In the genomic region with DNA sequence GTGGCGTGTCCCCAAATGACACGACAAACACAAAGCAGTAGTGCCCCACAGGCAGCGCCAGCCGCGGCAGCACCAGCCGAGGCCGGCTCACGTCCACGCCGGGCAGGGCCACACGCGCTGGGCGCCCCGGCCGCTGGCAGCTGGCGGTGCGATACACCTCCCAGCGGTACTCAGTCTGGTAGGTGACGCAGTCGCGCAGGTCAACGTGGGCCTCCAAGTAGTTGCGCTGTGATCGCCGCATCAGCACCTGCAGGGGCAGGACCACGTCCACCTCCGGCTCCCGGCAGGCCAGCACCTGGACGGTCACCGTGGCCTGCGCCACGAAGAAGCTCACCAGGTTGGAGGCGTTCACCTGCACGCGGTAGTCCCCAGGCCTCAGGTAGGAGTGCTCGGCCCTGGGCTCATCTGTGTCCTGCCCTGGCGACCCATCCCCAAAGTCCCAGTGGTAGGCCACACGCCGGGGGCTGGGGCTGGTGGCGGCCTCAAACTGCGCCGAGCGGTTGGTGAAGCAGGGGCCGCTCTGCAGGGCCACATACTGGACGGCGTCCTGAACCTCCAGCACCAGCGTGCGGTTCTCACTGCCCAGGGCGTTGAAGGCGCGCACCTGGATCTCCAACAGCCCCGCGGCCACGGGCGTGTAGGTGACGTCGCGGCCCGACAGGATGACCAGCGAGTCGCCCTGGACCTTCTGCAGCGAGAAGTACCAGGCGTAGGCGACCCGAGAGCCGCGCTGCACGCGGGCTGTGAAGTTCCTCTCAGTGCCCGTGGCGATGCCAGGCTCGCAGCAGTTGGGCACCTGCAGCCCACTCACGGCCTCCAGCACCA, we compare ENCODE assay signal across 8 cellular contexts. TPM values are rescaled to one million over a fixed set of nuclear protein-coding genes. Genes with fewer than 3 reads are reported as not detected.
DNase-seq lines count a peak whose midpoint lies in the region; ATAC-seq and TF ChIP-seq lines count a peak whose summit lies in the region.
"Not testable (repeated sequence)": the region's sequence is repeated elsewhere in the genome, so short reads cannot be mapped to it uniquely, and the experiment has no call there.
"Had no signal": no experiment of that assay in that cellular context is flagged by ENCODE, and none has a peak within 500 bp of the region (broad histone marks: within the 10 kb centered on the region; RNA-seq: fewer than 3 reads in every experiment).

No MANE protein-coding gene starts in this region.

- H3K9me3 ChIP-seq in HCT116 (ENCODE audit: control insufficient read depth in 1 of 2, insufficient read depth in 1 of 2, low read depth in 1 of 2, low read length in 2 of 2); right cardiac atrium (ENCODE audit: control insufficient read depth, low read length); mesenchymal stem cell (ENCODE audit: control insufficient read depth, low read length): not testable (repeated sequence)

- H2AFZ ChIP-seq in HCT116 (ENCODE audit: low read depth, low read length, poor library complexity, severe bottlenecking); mesenchymal stem cell (ENCODE audit: low read depth, low read length): not testable (repeated sequence)

- H3K4me3 ChIP-seq in HCT116 (replicated peaks in 1 of 2; ENCODE audit: low read depth in 1 of 2, low read length in 2 of 2); right cardiac atrium (ENCODE audit: low read length); mesenchymal stem cell (ENCODE audit: insufficient read depth in 1 of 2, low read depth in 1 of 2, low read length in 2 of 2): not testable (repeated sequence)

- not testable (repeated sequence) for H2BK5ac ChIP-seq in mesenchymal stem cell (ENCODE audit: low read depth, low read length, poor library complexity, severe bottlenecking)

- BruUV-seq in HCT116 (replicated peaks; lab: Mats Ljungman, UMichigan) = not testable (repeated sequence)

- not testable (repeated sequence) for H2BK15ac ChIP-seq in mesenchymal stem cell (ENCODE audit: low read depth, poor library complexity, severe bottlenecking)

- H3K4me1 Mint-ChIP-seq in stimulated activated naive CD8-positive, alpha-beta T cell treated with anti-CD3 and anti-CD28 coated beads, Interleukin-15, amount 100 ng/mL, for 72 hours = not testable (repeated sequence)

- not testable (repeated sequence) for H3K27ac Mint-ChIP-seq in stimulated activated naive CD8-positive, alpha-beta T cell treated with anti-CD3 and anti-CD28 coated beads, Interleukin-15, amount 100 ng/mL, for 72 hours

- not testable (repeated sequence) for TF ChIP-seq POLR2A in HCT116 (IDR thresholded peaks at IDR 0.05; ENCODE audit: borderline replicate concordance, extremely low read depth, insufficient read depth, insufficient read length)

- not testable (repeated sequence) for H4K20me1 ChIP-seq in HCT116 (ENCODE audit: insufficient read depth)

- CTCF ChIA-PET in HCT116 (lab: Charles Lee) = not testable (repeated sequence)

- H3K23ac ChIP-seq in mesenchymal stem cell (ENCODE audit: low read length in 2 of 2) = not testable (repeated sequence)

- not testable (repeated sequence) for H4K8ac ChIP-seq in mesenchymal stem cell (ENCODE audit: low read length)

- not testable (repeated sequence) for H3K36me3 ChIP-seq in HCT116 (ENCODE audit: control insufficient read depth in 1 of 2, insufficient read depth in 2 of 2, low read length in 2 of 2)
- peaks cover 11 to 89% of the 10 kb centered on the region in 2 experiments for H3K36me3 ChIP-seq in mesenchymal stem cell (ENCODE audit: control insufficient read depth in 1 of 2, insufficient read depth in 2 of 2, low read depth in 1 of 2, low read length in 2 of 2)

- intact Hi-C loops in HCT116 (cut with micrococcal nuclease); Right ventricle myocardium superior (cut with DNase I); right cardiac atrium (cut with DNase I): not testable (repeated sequence)

- H3K14ac ChIP-seq in mesenchymal stem cell (ENCODE audit: low read length in 2 of 2) = not testable (repeated sequence)

- not testable (repeated sequence) for H3K4me1 ChIP-seq in HCT116 (ENCODE audit: control insufficient read depth in 1 of 2, insufficient read depth in 2 of 2, low read length in 2 of 2); right cardiac atrium (ENCODE audit: control insufficient read depth, insufficient read depth, low read length); mesenchymal stem cell (ENCODE audit: control insufficient read depth, insufficient read depth, low read depth, low read length)

- not testable (repeated sequence) for DNase-seq in HCT116 (ENCODE audit: low read depth, low spot score); Right ventricle myocardium superior; mesenchymal stem cell; omental fat pad (ENCODE audit: low spot score); stimulated activated naive CD8-positive, alpha-beta T cell treated with anti-CD3 and anti-CD28 coated beads, Interleukin-15, amount 100 ng/mL, for 72 hours
- DNase-seq in right cardiac atrium = peak in 2 of 3 donors; percentile 11 to 59

- not testable (repeated sequence) for H2AK5ac ChIP-seq in mesenchymal stem cell (ENCODE audit: low read length, severe bottlenecking)

- not testable (repeated sequence) for TF ChIP-seq CTCF in HCT116 (IDR thresholded peaks at IDR 0.05 in 2 of 3, conservative IDR thresholded peaks at IDR 0.05 in 1 of 3; ENCODE audit: borderline replicate concordance in 1 of 3, insufficient read depth in 1 of 3, low read depth in 2 of 3, low read length in 2 of 3); omental fat pad (IDR thresholded peaks at IDR 0.05)

- H2BK120ac ChIP-seq in mesenchymal stem cell (ENCODE audit: low read depth, low read length) = not testable (repeated sequence)

- ATAC-seq in HCT116 (0 out of 2 replicates have a peak, but pooled peaks have one; percentile 8), esophagus mucosa (peak; percentile 13), Right ventricle myocardium superior (ENCODE audit: poor library complexity) (peak; percentile 10), right cardiac atrium (peak; percentile 5 to 21), omental fat pad (ENCODE audit: low FRiP score) (peak; percentile 17)
- peak; percentile 5 for ATAC-seq in stimulated activated naive CD8-positive, alpha-beta T cell treated with anti-CD3 and anti-CD28 coated beads, Interleukin-15, amount 100 ng/mL, for 72 hours

- TF ChIP-seq RAD21 in HCT116 (IDR thresholded peaks at IDR 0.05; ENCODE audit: low read depth) = not testable (repeated sequence)

- not testable (repeated sequence) for H3K4me3 Mint-ChIP-seq in stimulated activated naive CD8-positive, alpha-beta T cell treated with anti-CD3 and anti-CD28 coated beads, Interleukin-15, amount 100 ng/mL, for 72 hours

- not testable (repeated sequence) for H3K27me3 ChIP-seq in HCT116 (ENCODE audit: insufficient read depth, low read length); right cardiac atrium (ENCODE audit: control insufficient read depth, insufficient read depth); mesenchymal stem cell (ENCODE audit: control insufficient read depth in 1 of 2, insufficient read depth in 1 of 2, low read length in 2 of 2)

- not testable (repeated sequence) for H3K79me2 ChIP-seq in HCT116 (ENCODE audit: insufficient read depth, low read length)

- H3K9ac ChIP-seq in HCT116 (ENCODE audit: low read length); mesenchymal stem cell (ENCODE audit: low read length): not testable (repeated sequence)

- not testable (repeated sequence) for H3K4me2 ChIP-seq in HCT116 (ENCODE audit: low read length); mesenchymal stem cell (ENCODE audit: low read length, poor library complexity, severe bottlenecking)

- POLR2A ChIA-PET in HCT116 (lab: Charles Lee) = not testable (repeated sequence)

- peak overlapping the region; percentile 27 for H4K91ac ChIP-seq in mesenchymal stem cell (ENCODE audit: low read length)

- H3K79me1 ChIP-seq in mesenchymal stem cell (replicated peaks; ENCODE audit: low read length, poor library complexity, severe bottlenecking) = peaks cover 12% of the 10 kb centered on the region

- RAD21 ChIA-PET in HCT116 (lab: Charles Lee; ENCODE audit: low non-redundant PET in 1 of 2, low total read pairs in 2 of 2, uncharacterized antibody in 2 of 2, unreplicated experiment in 2 of 2) = not testable (repeated sequence)

- H3K27me3 Mint-ChIP-seq in stimulated activated naive CD8-positive, alpha-beta T cell treated with anti-CD3 and anti-CD28 coated beads, Interleukin-15, amount 100 ng/mL, for 72 hours = not testable (repeated sequence)

- not testable (repeated sequence) for H2BK12ac ChIP-seq in mesenchymal stem cell (ENCODE audit: low read length in 2 of 2)

- H3K18ac ChIP-seq in mesenchymal stem cell (ENCODE audit: low read depth in 1 of 2, low read length in 2 of 2) = not testable (repeated sequence)

- not testable (repeated sequence) for H3K9me2 ChIP-seq in HCT116 (ENCODE audit: insufficient read depth)

- not testable (repeated sequence) for H3K4ac ChIP-seq in mesenchymal stem cell (ENCODE audit: low read depth in 1 of 2, low read length in 2 of 2)

- 98% methylated on average over 73 of the region's 73 CpGs for WGBS in right cardiac atrium
- 98% methylated on average over 65 of the region's 73 CpGs for WGBS in mesenchymal stem cell

- not testable (repeated sequence) for H3K27ac ChIP-seq in HCT116 (ENCODE audit: low read depth, low read length); right cardiac atrium (ENCODE audit: low read length); mesenchymal stem cell (ENCODE audit: low read length, poor library complexity, severe bottlenecking)

- not testable (repeated sequence) for H3K9me3 Mint-ChIP-seq in stimulated activated naive CD8-positive, alpha-beta T cell treated with anti-CD3 and anti-CD28 coated beads, Interleukin-15, amount 100 ng/mL, for 72 hours

RNA-seq across cellular contexts. Expression of gene PKD1, which starts 27.0 kb away (rescaled TPM):
- total RNA-seq in HCT116 (2021; ENCODE audit: unreplicated experiment) (137 TPM), esophagus mucosa (34.8 TPM), Right ventricle myocardium superior (82.8 TPM), right cardiac atrium (100 to 1,000 TPM in 2 of 4 donors, 10 to 100 TPM in 2; 95.9 to 111 (median 99.1) TPM), omental fat pad (100 to 1,000 TPM in 2 of 4 donors, 10 to 100 TPM in 2; 86.4 to 214 (median 121) TPM)
- polyA plus RNA-seq in HCT116 (2012) = 109 and 142 TPM in 2 replicates
- polyA plus RNA-seq in right cardiac atrium = 98.4 TPM
- 32.8 TPM for polyA plus RNA-seq in mesenchymal stem cell (2013, experiment 1 of 2)
- polyA plus RNA-seq in mesenchymal stem cell (2013, experiment 2 of 2) = 28.4 TPM

RNA-seq across cellular contexts. Expression of gene RAB26, which starts 39.8 kb away (rescaled TPM):
- total RNA-seq in HCT116 (2021; ENCODE audit: unreplicated experiment) (44.9 TPM), esophagus mucosa (6.0 TPM), Right ventricle myocardium superior (0.43 TPM), right cardiac atrium (under 1 TPM in 3 of 4 donors, not detected in 1; 0.24 to 0.89 (median 0.88) TPM), omental fat pad (1 to 10 TPM in 2 of 4 donors, under 1 TPM in 1, not detected in 1; 0.19 to 2.0 (median 1.1) TPM)
- 43.9 and 46.7 TPM in 2 replicates for polyA plus RNA-seq in HCT116 (2012)
- polyA plus RNA-seq in right cardiac atrium = 0.95 TPM
- 4.7 TPM for polyA plus RNA-seq in mesenchymal stem cell (2013, experiment 1 of 2)
- 4.4 TPM for polyA plus RNA-seq in mesenchymal stem cell (2013, experiment 2 of 2)
- total RNA-seq: CD4-positive, alpha-beta T cell had no signal

RNA-seq across cellular contexts. Expression of gene TRAF7, which starts 46.9 kb away (rescaled TPM):
- total RNA-seq in HCT116 (2021; ENCODE audit: unreplicated experiment) = 160 TPM
- 125 and 134 TPM in 2 replicates for polyA plus RNA-seq in HCT116 (2012)
- total RNA-seq in esophagus mucosa = 96.6 TPM
- 23.4 TPM for total RNA-seq in Right ventricle myocardium superior
- total RNA-seq in right cardiac atrium = 10 to 100 TPM; 26.1 to 39.2 (median 33.0) TPM
- 17.7 TPM for polyA plus RNA-seq in right cardiac atrium
- 107 TPM for polyA plus RNA-seq in mesenchymal stem cell (2013, experiment 1 of 2)
- 101 TPM for polyA plus RNA-seq in mesenchymal stem cell (2013, experiment 2 of 2)
- total RNA-seq in omental fat pad = 10 to 100 TPM; 31.9 to 42.7 (median 34.3) TPM
